Comparison of ENCODE assay signal across 8 cellular contexts in genomic region chr6:26204332-26205160, GRCh38.
DNase-seq lines count a peak whose midpoint lies in the region; ATAC-seq, FAIRE-seq and TF ChIP-seq lines count a peak whose summit lies in the region.

No MANE protein-coding gene starts in this region.

- peak overlapping the region; percentile 82 to 96 for H3K4me3 ChIP-seq in cardiac fibroblast (replicated peaks in 1 of 2; ENCODE audit: low read depth in 2 of 2, low read length in 2 of 2)

- H3K27ac ChIP-seq in VCaP, result peak overlapping the region; percentile 89

- TF ChIP-seq POLR2A in GM18526 (IDR thresholded peaks at IDR 0.05; ENCODE audit: extremely low read depth, insufficient read length), result peak; percentile 99

- peak; percentile 85 for FAIRE-seq in A204.1 (lab: Jason Lieb, UNC)

- peak; percentile 52 for TF ChIP-seq CTCF in VCaP (conservative IDR thresholded peaks at IDR 0.05)
- peak; percentile 20 for TF ChIP-seq CTCF in cardiac fibroblast (IDR thresholded peaks at IDR 0.05; ENCODE audit: low read depth, low read length)

- DNase-seq in NCI-H2171 (lab: John Stamatoyannopoulos, UW) (peak; percentile 96), cardiac fibroblast (ENCODE audit: low read depth in 2 of 2) (peak; percentile 99 to 100), inferior parietal cortex (ENCODE audit: extremely low spot score) (peak; percentile 99), smooth muscle cell of the brain vasculature (ENCODE audit: low read depth, low spot score) (peak; percentile 95)

- peak; percentile 48 for ATAC-seq in HG03066 (IDR thresholded peaks at IDR 0.05; ENCODE audit: low read depth, unreplicated experiment)

Comparison
In these comparisons a context has a peak if more than half of its experiments do, and no peak if none do; other contexts are left out.
1. Peak in every context shown above with its lines: DNase-seq, ATAC-seq, H3K4me3 ChIP-seq and H3K27ac ChIP-seq.